In the genomic region with DNA sequence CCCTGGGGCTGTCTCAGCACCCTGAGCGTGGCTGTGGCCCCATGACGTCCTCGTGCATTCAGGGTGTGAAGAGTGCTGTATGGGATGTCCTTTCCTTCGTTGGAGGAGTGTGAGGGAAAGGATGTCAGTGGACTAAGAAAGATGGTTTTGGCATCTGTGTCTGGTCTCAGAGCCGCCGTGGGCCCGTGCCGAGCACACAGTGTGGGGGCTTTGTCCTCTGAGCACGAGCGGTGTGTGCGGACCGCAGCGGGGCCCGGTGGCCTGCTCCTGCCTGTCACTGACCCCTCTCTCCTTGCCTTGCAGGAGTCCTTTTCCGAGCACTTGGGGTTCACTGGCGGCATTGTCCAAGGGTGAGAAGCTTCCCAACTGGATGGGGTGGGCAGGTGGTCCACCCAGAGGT, we compare ENCODE assay signal across 1 cellular context.
TF ChIP-seq lines count a peak whose summit lies in the region.

No MANE protein-coding gene starts in this region.

TF ChIP-seq in GM23338, 12 proteins besides CTCF, POLR2A, EP300 and RAD21 (continued from another document):
- no peak for TF ChIP-seq ZNF114 (CRISPR knock-in tag; IDR thresholded peaks at IDR 0.05)
- no peak for TF ChIP-seq CREB1 (CRISPR knock-in tag; IDR thresholded peaks at IDR 0.05; ENCODE audit: low read depth)
TF ChIP-seq in GM23338: peak in this region for 0.
